Comparison of ENCODE assay signal across 1 cellular context in the genomic region with DNA sequence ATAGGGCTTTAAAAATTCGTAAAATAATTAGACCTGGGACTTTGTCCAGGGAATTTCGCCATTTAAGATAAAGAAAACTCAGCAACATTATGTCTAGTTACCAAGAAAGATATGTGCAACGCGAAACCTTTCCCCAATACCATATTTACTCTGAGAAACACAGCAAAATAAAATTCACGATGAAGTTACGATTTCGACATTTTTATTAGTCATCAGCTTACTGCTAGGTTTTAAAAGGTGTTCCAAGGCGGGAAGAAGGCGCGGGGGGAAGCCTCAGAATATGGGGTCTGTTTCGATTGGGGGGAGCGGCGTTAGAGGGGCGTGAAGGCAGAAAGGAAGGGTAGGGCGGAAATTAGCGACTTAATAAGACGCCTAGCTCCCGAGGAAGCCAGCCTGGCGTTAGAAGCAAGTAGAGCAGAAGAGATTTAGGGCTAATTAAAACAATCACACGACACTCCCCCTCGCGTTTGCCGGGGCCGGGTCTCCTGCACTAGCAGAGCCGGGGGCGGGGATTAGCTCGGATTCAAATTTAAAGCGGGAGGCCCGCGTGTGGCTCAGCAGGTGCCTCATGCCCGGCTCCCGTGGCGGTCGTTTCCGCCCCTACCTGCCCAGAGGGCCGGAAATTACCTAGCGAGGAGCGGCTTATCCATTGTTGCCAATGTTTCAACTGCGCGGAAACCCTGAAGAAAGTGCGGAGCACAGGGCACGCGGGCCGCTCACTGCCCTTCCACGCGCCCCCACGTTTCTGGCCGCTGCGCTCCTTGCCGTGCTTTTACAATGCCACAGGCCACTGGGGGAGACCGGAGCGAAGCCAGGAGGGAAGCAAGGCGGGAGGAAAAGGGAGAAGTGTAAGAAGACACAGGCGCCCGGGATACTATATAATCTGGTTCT.
TF ChIP-seq lines count a peak whose summit lies in the region.

No MANE protein-coding gene starts in this region.

TF ChIP-seq in K562, 482 proteins besides CTCF, POLR2A, EP300 and RAD21 (continued from another document and continues in another):
- TF ChIP-seq TOE1 (IDR thresholded peaks at IDR 0.05; ENCODE audit: borderline replicate concordance): peak; percentile 59; the same call in 1 of the 2 replicates
- TF ChIP-seq TOE1 (CRISPR knock-in tag; IDR thresholded peaks at IDR 0.05; ENCODE audit: borderline replicate concordance, low read depth): no peak
- peak; percentile 76 for TF ChIP-seq SMARCA4 (IDR thresholded peaks at IDR 0.05)
- peak; percentile 90 for TF ChIP-seq LCOR (CRISPR knock-in tag; IDR thresholded peaks at IDR 0.05)
- TF ChIP-seq ZNF146 (CRISPR knock-in tag; IDR thresholded peaks at IDR 0.05; ENCODE audit: unreplicated experiment): no peak
- TF ChIP-seq POLR2G (IDR thresholded peaks at IDR 0.05; ENCODE audit: low read depth, low read length): peak; percentile 95
- TF ChIP-seq KLF13 (tag; IDR thresholded peaks at IDR 0.05; ENCODE audit: borderline replicate concordance, low read depth): peak; percentile 15; the same call in 1 of the 2 replicates
- peak; percentile 79 for TF ChIP-seq BRD9 (IDR thresholded peaks at IDR 0.05; ENCODE audit: low read depth, partially characterized antibody)
- TF ChIP-seq, protein P1, sequence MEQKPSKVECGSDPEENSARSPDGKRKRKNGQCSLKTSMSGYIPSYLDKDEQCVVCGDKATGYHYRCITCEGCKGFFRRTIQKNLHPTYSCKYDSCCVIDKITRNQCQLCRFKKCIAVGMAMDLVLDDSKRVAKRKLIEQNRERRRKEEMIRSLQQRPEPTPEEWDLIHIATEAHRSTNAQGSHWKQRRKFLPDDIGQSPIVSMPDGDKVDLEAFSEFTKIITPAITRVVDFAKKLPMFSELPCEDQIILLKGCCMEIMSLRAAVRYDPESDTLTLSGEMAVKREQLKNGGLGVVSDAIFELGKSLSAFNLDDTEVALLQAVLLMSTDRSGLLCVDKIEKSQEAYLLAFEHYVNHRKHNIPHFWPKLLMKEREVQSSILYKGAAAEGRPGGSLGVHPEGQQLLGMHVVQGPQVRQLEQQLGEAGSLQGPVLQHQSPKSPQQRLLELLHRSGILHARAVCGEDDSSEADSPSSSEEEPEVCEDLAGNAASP (IDR thresholded peaks at IDR 0.05): no peak
- TF ChIP-seq, protein P2, sequence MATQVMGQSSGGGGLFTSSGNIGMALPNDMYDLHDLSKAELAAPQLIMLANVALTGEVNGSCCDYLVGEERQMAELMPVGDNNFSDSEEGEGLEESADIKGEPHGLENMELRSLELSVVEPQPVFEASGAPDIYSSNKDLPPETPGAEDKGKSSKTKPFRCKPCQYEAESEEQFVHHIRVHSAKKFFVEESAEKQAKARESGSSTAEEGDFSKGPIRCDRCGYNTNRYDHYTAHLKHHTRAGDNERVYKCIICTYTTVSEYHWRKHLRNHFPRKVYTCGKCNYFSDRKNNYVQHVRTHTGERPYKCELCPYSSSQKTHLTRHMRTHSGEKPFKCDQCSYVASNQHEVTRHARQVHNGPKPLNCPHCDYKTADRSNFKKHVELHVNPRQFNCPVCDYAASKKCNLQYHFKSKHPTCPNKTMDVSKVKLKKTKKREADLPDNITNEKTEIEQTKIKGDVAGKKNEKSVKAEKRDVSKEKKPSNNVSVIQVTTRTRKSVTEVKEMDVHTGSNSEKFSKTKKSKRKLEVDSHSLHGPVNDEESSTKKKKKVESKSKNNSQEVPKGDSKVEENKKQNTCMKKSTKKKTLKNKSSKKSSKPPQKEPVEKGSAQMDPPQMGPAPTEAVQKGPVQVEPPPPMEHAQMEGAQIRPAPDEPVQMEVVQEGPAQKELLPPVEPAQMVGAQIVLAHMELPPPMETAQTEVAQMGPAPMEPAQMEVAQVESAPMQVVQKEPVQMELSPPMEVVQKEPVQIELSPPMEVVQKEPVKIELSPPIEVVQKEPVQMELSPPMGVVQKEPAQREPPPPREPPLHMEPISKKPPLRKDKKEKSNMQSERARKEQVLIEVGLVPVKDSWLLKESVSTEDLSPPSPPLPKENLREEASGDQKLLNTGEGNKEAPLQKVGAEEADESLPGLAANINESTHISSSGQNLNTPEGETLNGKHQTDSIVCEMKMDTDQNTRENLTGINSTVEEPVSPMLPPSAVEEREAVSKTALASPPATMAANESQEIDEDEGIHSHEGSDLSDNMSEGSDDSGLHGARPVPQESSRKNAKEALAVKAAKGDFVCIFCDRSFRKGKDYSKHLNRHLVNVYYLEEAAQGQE (CRISPR knock-in tag; IDR thresholded peaks at IDR 0.05; ENCODE audit: low read depth): 0 out of 2 replicates have a peak, but pooled peaks have one; percentile 73
- TF ChIP-seq CBX8 (IDR thresholded peaks at IDR 0.05; ENCODE audit: borderline replicate concordance, extremely low read depth, low read depth, low read length, poor library complexity, severe bottlenecking): no peak
- peak; percentile 82; the same call in 1 of the 2 replicates for TF ChIP-seq SREBF2 (CRISPR knock-in tag; IDR thresholded peaks at IDR 0.05)
- peak; percentile 79 for TF ChIP-seq PCBP1 (IDR thresholded peaks at IDR 0.05; ENCODE audit: low read depth, low read length, poor library complexity, severe bottlenecking)
- no peak for TF ChIP-seq PYGO2 (tag; IDR thresholded peaks at IDR 0.05)
- TF ChIP-seq U2AF1 (optimal IDR thresholded peaks at IDR 0.05; ENCODE audit: low read depth, low read length): peak; percentile 25
- TF ChIP-seq PTTG1 (tag; IDR thresholded peaks at IDR 0.05; ENCODE audit: low read depth): no peak
- no peak for TF ChIP-seq SRSF1 (IDR thresholded peaks at IDR 0.05; ENCODE audit: low read depth, low read length)
- no peak for TF ChIP-seq SFPQ (IDR thresholded peaks at IDR 0.05; ENCODE audit: low read depth, low read length)
- 0 out of 2 replicates have a peak, but pooled peaks have one; percentile 40 for TF ChIP-seq THAP7 (CRISPR knock-in tag; IDR thresholded peaks at IDR 0.05)
- no peak for TF ChIP-seq CREB1 (IDR thresholded peaks at IDR 0.05)
- peak; percentile 66; the same call in 1 of the 2 replicates for TF ChIP-seq CREB1 (CRISPR knock-in tag; IDR thresholded peaks at IDR 0.05)
- TF ChIP-seq POLR3G (IDR thresholded peaks at IDR 0.05; ENCODE audit: extremely low read depth, insufficient read length, insufficient replicate concordance): no peak
- TF ChIP-seq ARID1B (IDR thresholded peaks at IDR 0.05): peak; percentile 67
- no peak for TF ChIP-seq SMAD3 (CRISPR knock-in tag; conservative IDR thresholded peaks at IDR 0.05)
- TF ChIP-seq KAT8 (IDR thresholded peaks at IDR 0.05; ENCODE audit: low read depth): no peak
- TF ChIP-seq ETV1 (tag; conservative IDR thresholded peaks at IDR 0.05; ENCODE audit: low read depth): peak; percentile 66
- TF ChIP-seq, protein P3, sequence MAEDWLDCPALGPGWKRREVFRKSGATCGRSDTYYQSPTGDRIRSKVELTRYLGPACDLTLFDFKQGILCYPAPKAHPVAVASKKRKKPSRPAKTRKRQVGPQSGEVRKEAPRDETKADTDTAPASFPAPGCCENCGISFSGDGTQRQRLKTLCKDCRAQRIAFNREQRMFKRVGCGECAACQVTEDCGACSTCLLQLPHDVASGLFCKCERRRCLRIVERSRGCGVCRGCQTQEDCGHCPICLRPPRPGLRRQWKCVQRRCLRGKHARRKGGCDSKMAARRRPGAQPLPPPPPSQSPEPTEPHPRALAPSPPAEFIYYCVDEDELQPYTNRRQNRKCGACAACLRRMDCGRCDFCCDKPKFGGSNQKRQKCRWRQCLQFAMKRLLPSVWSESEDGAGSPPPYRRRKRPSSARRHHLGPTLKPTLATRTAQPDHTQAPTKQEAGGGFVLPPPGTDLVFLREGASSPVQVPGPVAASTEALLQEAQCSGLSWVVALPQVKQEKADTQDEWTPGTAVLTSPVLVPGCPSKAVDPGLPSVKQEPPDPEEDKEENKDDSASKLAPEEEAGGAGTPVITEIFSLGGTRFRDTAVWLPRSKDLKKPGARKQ (CRISPR knock-in tag; IDR thresholded peaks at IDR 0.05): no peak
- TF ChIP-seq ZNF143 (CRISPR knock-in tag; IDR thresholded peaks at IDR 0.05): peak; percentile 43; the same call in 1 of the 2 replicates
- peak; percentile 70 for TF ChIP-seq SMARCE1 (IDR thresholded peaks at IDR 0.05)
- TF ChIP-seq L3MBTL2 (IDR thresholded peaks at IDR 0.05): peak; percentile 96
- no peak for TF ChIP-seq JUNB (CRISPR knock-in tag; conservative IDR thresholded peaks at IDR 0.05)
- no peak for TF ChIP-seq ESRRB (CRISPR knock-in tag; IDR thresholded peaks at IDR 0.05; ENCODE audit: borderline replicate concordance)
- TF ChIP-seq NFE2L1 (tag; IDR thresholded peaks at IDR 0.05; ENCODE audit: borderline replicate concordance, low read depth): no peak
- peak in 1 of 2 experiments; percentile 70; a peak in 1 of 4 replicates for TF ChIP-seq ARNT (IDR thresholded peaks at IDR 0.05)
- TF ChIP-seq ZNF655 (CRISPR knock-in tag; IDR thresholded peaks at IDR 0.05): no peak
- no peak for TF ChIP-seq KLF16 (IDR thresholded peaks at IDR 0.05)
- TF ChIP-seq HMGXB4 (CRISPR knock-in tag; IDR thresholded peaks at IDR 0.05): peak; percentile 92
- TF ChIP-seq ETV5 (CRISPR knock-in tag; IDR thresholded peaks at IDR 0.05; ENCODE audit: low read depth): peak; percentile 84; the same call in 1 of the 2 replicates
- no peak for TF ChIP-seq ZNF668 (CRISPR knock-in tag; IDR thresholded peaks at IDR 0.05)
- TF ChIP-seq NR0B1 (IDR thresholded peaks at IDR 0.05; ENCODE audit: partially characterized antibody): no peak
- TF ChIP-seq YBX1 (IDR thresholded peaks at IDR 0.05): no peak
